ENCODE assay signal across 20 cellular contexts in genomic region chr9:121876212-121876611, GRCh38.
A peak's percentile ranks its signal among the peaks of the same experiment; 100 is the strongest.
DNase-seq lines count a peak whose midpoint lies in the region; ATAC-seq and TF ChIP-seq lines count a peak whose summit lies in the region.
"Had no signal": no experiment of that assay in that cellular context is flagged by ENCODE, and none has a peak within 500 bp of the region (broad histone marks: within the 10 kb centered on the region; RNA-seq: fewer than 3 reads in every experiment).

No MANE protein-coding gene starts in this region.

- H3K9me3 ChIP-seq in SK-N-SH = no peaks in the 10 kb centered on the region
- H3K9me3 ChIP-seq in CD8-positive, alpha-beta T cell (ENCODE audit: low read length) = no peaks in the 10 kb centered on the region
- H3K9me3 ChIP-seq: BLaER1 had no signal

- no peaks in the 10 kb centered on the region for H3K9me3 Mint-ChIP-seq in CD8-positive, alpha-beta T cell
- H3K9me3 Mint-ChIP-seq: CD4-positive, alpha-beta memory T cell had no signal

- no peak for ATAC-seq in HG03378 (IDR thresholded peaks at IDR 0.05; ENCODE audit: unreplicated experiment)
- ATAC-seq in CD8-positive, alpha-beta T cell = no peak
- no peak for ATAC-seq in GM21723 (IDR thresholded peaks at IDR 0.05; ENCODE audit: unreplicated experiment)
- ATAC-seq: HCT116 had no signal

- H3K27me3 Mint-ChIP-seq in CD8-positive, alpha-beta T cell (ENCODE audit: low read depth) = no peaks in the 10 kb centered on the region
- H3K27me3 Mint-ChIP-seq: CD4-positive, alpha-beta memory T cell had no signal

- WGBS in SK-N-SH (ENCODE audit: low lambda C conversion rate) = 59% methylated on average over 1 of the region's 1 CpG

- no peaks in the 10 kb centered on the region for H4K20me1 ChIP-seq in SK-N-SH (ENCODE audit: insufficient read depth)
- H4K20me1 ChIP-seq: BLaER1 had no signal

- peaks cover 2 to 11% of the 10 kb centered on the region in 2 experiments; a peak in 3 of 4 replicates for H3K4me1 ChIP-seq in SK-N-SH (ENCODE audit: control insufficient read depth in 1 of 2, insufficient read depth in 2 of 2, low read depth in 1 of 2, low read length in 1 of 2)
- H3K4me1 ChIP-seq in CD8-positive, alpha-beta T cell (ENCODE audit: insufficient read depth, low read length) = no peaks in the 10 kb centered on the region
- H3K4me1 ChIP-seq: BLaER1 had no signal

- H3K27ac ChIP-seq in SK-N-SH (ENCODE audit: low read depth in 2 of 2, low read length in 1 of 2) = peak overlapping the region in 1 of 2 experiments; percentile 66; a peak in 2 of 4 replicates
- H3K27ac ChIP-seq in CD8-positive, alpha-beta T cell (ENCODE audit: low read depth, low read length) = no peak overlapping the region
- H3K27ac ChIP-seq: BLaER1 had no signal

- peak overlapping the region; percentile 54 for H3K4me2 ChIP-seq in SK-N-SH
- H3K4me2 ChIP-seq: BLaER1 had no signal

- peaks cover 14% of the 10 kb centered on the region; the same call in 1 of the 2 replicates for H3K79me2 ChIP-seq in SK-N-SH (ENCODE audit: insufficient read depth)

- no peaks in the 10 kb centered on the region for H3K4me1 Mint-ChIP-seq in CD8-positive, alpha-beta T cell (ENCODE audit: low read depth)
- H3K4me1 Mint-ChIP-seq: CD4-positive, alpha-beta memory T cell had no signal

- CTCF ChIA-PET in SK-N-SH (lab: Yijun Ruan, JAX) = interaction anchor here (1.0 kb wide), 1 partner anchor 15 kb away, joined by 3 read pairs; no protein-coding TSS in a partner anchor
- CTCF ChIA-PET in CD8-positive, alpha-beta T cell (lab: Charles Lee) = no interaction called here

- no peak overlapping the region for H2AFZ ChIP-seq in SK-N-SH (ENCODE audit: low read depth)

- no peak for TF ChIP-seq RAD21 in SK-N-SH (IDR thresholded peaks at IDR 0.05; ENCODE audit: low read length)

- no peak for TF ChIP-seq EP300 in SK-N-SH (IDR thresholded peaks at IDR 0.05; ENCODE audit: borderline replicate concordance in 1 of 2, low read depth in 1 of 2, low read length in 1 of 2)

- DNase-seq in EL (peak; percentile 45), SK-N-SH (no peak), kidney tubule cell (ENCODE audit: low spot score) (peak; percentile 67), renal cortical epithelial cell (ENCODE audit: low read depth) (peak; percentile 88)
- DNase-seq in CD8-positive, alpha-beta T cell = no peak
- DNase-seq: CD4-positive, alpha-beta memory T cell; DND-41; GF-D8; GOT3; KG1; MV-4-11; NCI-H1694 treated with DMSO at 0.1 percent for 48 hours; NCI-H510A treated with DMSO at 0.1 percent for 48 hours; NCI-H82; RPMI8226; SHP77 treated with DMSO at 0.1 percent for 48 hours had no signal

- no peaks in the 10 kb centered on the region for H3K9me2 ChIP-seq in SK-N-SH

- no peaks in the 10 kb centered on the region for H3K27me3 ChIP-seq in SK-N-SH (ENCODE audit: insufficient read depth)
- no peaks in the 10 kb centered on the region for H3K27me3 ChIP-seq in CD8-positive, alpha-beta T cell (ENCODE audit: insufficient read depth, low read length)
- H3K27me3 ChIP-seq: BLaER1 had no signal

- H3K4me3 ChIP-seq in SK-N-SH (ENCODE audit: low read depth in 2 of 2, low read length in 1 of 2) = no peak overlapping the region
- H3K4me3 ChIP-seq in CD8-positive, alpha-beta T cell (ENCODE audit: low read depth, low read length) = no peak overlapping the region
- H3K4me3 ChIP-seq: BLaER1 had no signal

- H3K9ac ChIP-seq in SK-N-SH = no peak overlapping the region
- H3K9ac ChIP-seq: BLaER1 had no signal

- TF ChIP-seq CTCF in SK-N-SH (IDR thresholded peaks at IDR 0.05) = no peak
- TF ChIP-seq CTCF in CD8-positive, alpha-beta T cell (IDR thresholded peaks at IDR 0.05) = no peak

- H3K36me3 Mint-ChIP-seq in CD8-positive, alpha-beta T cell = no peaks in the 10 kb centered on the region
- H3K36me3 Mint-ChIP-seq: CD4-positive, alpha-beta memory T cell had no signal

- H3K4me3 Mint-ChIP-seq in CD8-positive, alpha-beta T cell = no peak overlapping the region
- H3K4me3 Mint-ChIP-seq: CD4-positive, alpha-beta memory T cell had no signal

- peaks cover 10% of the 10 kb centered on the region for H3F3A ChIP-seq in SK-N-SH (replicated peaks; ENCODE audit: insufficient read depth)

- intact Hi-C loops in CD8-positive, alpha-beta T cell (cut with DNase I, micrococcal nuclease) = no loop called here

- no peaks in the 10 kb centered on the region for H3K36me3 ChIP-seq in SK-N-SH (replicated peaks in 1 of 2; ENCODE audit: control insufficient read depth in 1 of 2, insufficient read depth in 2 of 2, low read length in 1 of 2)
- H3K36me3 ChIP-seq in CD8-positive, alpha-beta T cell (ENCODE audit: insufficient read depth, low read length) = no peaks in the 10 kb centered on the region
- H3K36me3 ChIP-seq: BLaER1 had no signal

- POLR2A ChIA-PET in SK-N-SH (lab: Yijun Ruan, JAX) = no interaction called here
- POLR2A ChIA-PET in CD8-positive, alpha-beta T cell (lab: Charles Lee) = no interaction called here

- H3K27ac Mint-ChIP-seq in CD8-positive, alpha-beta T cell = no peak overlapping the region
- H3K27ac Mint-ChIP-seq: CD4-positive, alpha-beta memory T cell had no signal

TF ChIP-seq in SK-N-SH, 30 proteins besides CTCF, POLR2A, EP300 and RAD21:
- TF ChIP-seq NFIC (IDR thresholded peaks at IDR 0.05; ENCODE audit: borderline replicate concordance) (no peak), REST (IDR thresholded peaks at IDR 0.05; ENCODE audit: low read depth, low read length) (no peak), JUND (IDR thresholded peaks at IDR 0.05) (no peak), ZBTB33 (IDR thresholded peaks at IDR 0.05; ENCODE audit: borderline replicate concordance, low read depth) (no peak), YY1 (IDR thresholded peaks at IDR 0.05; ENCODE audit: low read depth) (no peak), POLR2AphosphoS5 (IDR thresholded peaks at IDR 0.05; ENCODE audit: low read depth, low read length) (no peak), RCOR1 (IDR thresholded peaks at IDR 0.05; ENCODE audit: low read length) (no peak)

Comparison
In these comparisons a context has a peak if more than half of its experiments do, and no peak if none do; other contexts are left out.
1. DNase-seq: peak in EL (single experiment), kidney tubule cell (single experiment) and renal cortical epithelial cell (single experiment); none in SK-N-SH (single experiment) and CD8-positive, alpha-beta T cell (0 of 7).